ENCODE assay signal across 25 cellular contexts in the genomic region with DNA sequence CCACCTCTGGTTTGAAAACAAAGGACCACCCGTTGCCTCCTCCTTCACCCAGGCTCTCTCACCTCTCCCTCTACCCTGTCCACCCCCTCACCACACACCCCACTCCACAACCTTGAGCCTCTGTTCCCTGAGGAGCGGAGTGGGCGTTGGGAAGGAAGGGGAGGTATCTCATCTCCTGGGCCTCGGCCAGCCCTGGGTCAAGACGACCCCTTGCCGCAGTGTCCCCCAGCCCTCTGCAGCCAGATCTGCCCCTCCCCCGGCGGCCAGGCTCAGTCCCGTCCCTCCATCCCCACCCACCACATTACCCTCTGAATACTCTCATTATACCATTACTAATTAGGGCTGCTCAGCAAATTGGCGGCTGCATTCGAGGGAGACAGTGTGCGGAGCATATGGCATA.
"Had no signal": no experiment of that assay in that cellular context is flagged by ENCODE, and none has a peak within 500 bp of the region (broad histone marks: within the 10 kb centered on the region; RNA-seq: fewer than 3 reads in every experiment).

No MANE protein-coding gene starts in this region.

- H3K4me1 ChIP-seq: esophagus squamous epithelium, lower lobe of right lung, pancreas, right atrium auricular region, testis, tibial artery had no signal

- H3K27ac Mint-ChIP-seq: immature natural killer cell; natural killer cell; progenitor cell of endocrine pancreas; stimulated activated memory B cell treated with anti-CD40 and anti-IgM and Interleukin-4, amounts not matched to agents 10 μg/mL and 1 μg/mL and 100 μg/mL, for 72 hours; type B pancreatic cell had no signal

- H3K36me3 ChIP-seq: esophagus squamous epithelium, lower lobe of right lung, neutrophil, pancreas, right atrium auricular region, tibial artery had no signal

- H3K4me3 ChIP-seq: coronary artery, esophagus squamous epithelium, lower lobe of right lung, pancreas, right atrium auricular region, smooth muscle cell, testis, tibial artery had no signal

- H3K9me3 ChIP-seq: esophagus squamous epithelium, lower lobe of right lung, neutrophil, pancreas, right atrium auricular region, testis, tibial artery had no signal

- H3K4me1 Mint-ChIP-seq: immature natural killer cell; natural killer cell; stimulated activated memory B cell treated with anti-CD40 and anti-IgM and Interleukin-4, amounts not matched to agents 10 μg/mL and 1 μg/mL and 100 μg/mL, for 72 hours had no signal

- H3K27me3 ChIP-seq: testis had no signal

- H3K4me2 ChIP-seq: smooth muscle cell had no signal

- H3K4me3 Mint-ChIP-seq: immature natural killer cell; natural killer cell; stimulated activated memory B cell treated with anti-CD40 and anti-IgM and Interleukin-4, amounts not matched to agents 10 μg/mL and 1 μg/mL and 100 μg/mL, for 72 hours; type B pancreatic cell had no signal

- DNase-seq: dermis blood vessel endothelial cell; effector memory CD4-positive, alpha-beta T cell; erythroblast; esophagus squamous epithelium; foreskin melanocyte; hypothalamus; immature natural killer cell; left ventricle myocardium superior; lower lobe of right lung; natural killer cell; pancreas; stimulated activated CD4-positive, alpha-beta T cell treated with anti-CD3 and anti-CD28 coated beads, Interleukin-2, amount 100 ng/mL, for 24 hours; stimulated activated CD4-positive, alpha-beta T cell treated with anti-CD3 and anti-CD28 coated beads, Interleukin-4, amount 100 ng/mL, for 24 hours; stimulated activated naive CD8-positive, alpha-beta T cell treated with anti-CD3 and anti-CD28 coated beads, Interleukin-15, Interleukin-2, amounts not matched to agents 100 U/mL and 50 U/mL, for 24 hours; substantia nigra; testis had no signal

- H3K36me3 Mint-ChIP-seq: immature natural killer cell; natural killer cell; stimulated activated memory B cell treated with anti-CD40 and anti-IgM and Interleukin-4, amounts not matched to agents 10 μg/mL and 1 μg/mL and 100 μg/mL, for 72 hours; type B pancreatic cell had no signal

- H3K27ac ChIP-seq: coronary artery, esophagus squamous epithelium, lower lobe of right lung, neutrophil, pancreas, right atrium auricular region, testis, tibial artery had no signal

- H3K9me3 Mint-ChIP-seq: immature natural killer cell; natural killer cell; stimulated activated memory B cell treated with anti-CD40 and anti-IgM and Interleukin-4, amounts not matched to agents 10 μg/mL and 1 μg/mL and 100 μg/mL, for 72 hours; type B pancreatic cell had no signal

- ATAC-seq: left ventricle myocardium superior; lower lobe of right lung; natural killer cell; pancreas; sciatic nerve; stimulated activated memory B cell treated with anti-CD40 and anti-IgM and Interleukin-4, amounts not matched to agents 10 μg/mL and 1 μg/mL and 100 μg/mL, for 72 hours; stimulated activated naive CD8-positive, alpha-beta T cell treated with anti-CD3 and anti-CD28 coated beads, Interleukin-15, Interleukin-2, amounts not matched to agents 100 U/mL and 50 U/mL, for 24 hours had no signal
